In genomic region chr5:54484219-54484894, GRCh38 we compare ENCODE assay signal across 23 cellular contexts. TPM values are rescaled to one million over a fixed set of nuclear protein-coding genes. Genes with fewer than 3 reads are reported as not detected.
"Had no signal": no experiment of that assay in that cellular context is flagged by ENCODE, and none has a peak within 500 bp of the region (broad histone marks: within the 10 kb centered on the region; RNA-seq: fewer than 3 reads in every experiment).

No MANE protein-coding gene starts in this region.

- H3K27ac ChIP-seq: cardiac muscle cell, heart right ventricle, left ventricle myocardium inferior, neural progenitor cell, right atrium auricular region, skin epidermis, tibial artery had no signal

- ATAC-seq: activated CD8-positive, alpha-beta T cell treated with anti-CD3 and anti-CD28 coated beads for 36 hours; activated T-helper 17 cell treated with anti-CD3 and anti-CD28 coated beads, Interleukin-2, amount 50 U/mL, for 72 hours; heart right ventricle; stimulated activated naive CD8-positive, alpha-beta T cell treated with anti-CD3 and anti-CD28 coated beads, Interleukin-15, Interleukin-2, amounts not matched to agents 100 U/mL and 50 U/mL, for 24 hours had no signal

- H3K27me3 ChIP-seq: cardiac muscle cell, heart right ventricle, neural progenitor cell, right atrium auricular region, tibial artery had no signal

- FAIRE-seq: urothelium cell line had no signal

- DNase-seq: activated CD4-positive, alpha-beta T cell treated with anti-CD3 and anti-CD28 coated beads, Interleukin-2, amount 10 ng/mL, durations not matched to agents 24 days and 14 days; activated CD4-positive, CD25-positive, alpha-beta regulatory T cell; activated CD8-positive, alpha-beta T cell treated with anti-CD3 and anti-CD28 coated beads for 36 hours; activated naive CD4-positive, alpha-beta T cell; activated naive CD8-positive, alpha-beta T cell treated with anti-CD3 and anti-CD28 coated beads for 36 hours; activated T-cell treated with anti-CD3 and anti-CD28 coated beads, Interleukin-2, amount 50 U/mL, for 1 hour; amygdala; heart right ventricle; left ventricle myocardium inferior; naive B cell; stimulated activated naive CD8-positive, alpha-beta T cell treated with anti-CD3 and anti-CD28 coated beads, Interleukin-15, Interleukin-2, amounts not matched to agents 100 U/mL and 50 U/mL, for 24 hours; substantia nigra; T-helper 9 cell; tibial artery had no signal

- H3K4me2 ChIP-seq: neural progenitor cell had no signal

- H3K9me3 ChIP-seq: left ventricle myocardium inferior, right atrium auricular region, tibial artery had no signal

- H3K9ac ChIP-seq: neural progenitor cell had no signal

- H3K4me1 ChIP-seq: left ventricle myocardium inferior, neural progenitor cell had no signal

- H3K36me3 ChIP-seq: cardiac muscle cell, heart right ventricle, left ventricle myocardium inferior, neural progenitor cell, right atrium auricular region, tibial artery had no signal

- H3K4me3 ChIP-seq: cardiac muscle cell, heart right ventricle, left ventricle myocardium inferior, neural progenitor cell, right atrium auricular region, skin epidermis, tibial artery had no signal

- H2AFZ ChIP-seq: neural progenitor cell had no signal

RNA-seq across cellular contexts. Expression of gene HSPB3, which starts 28.9 kb away (rescaled TPM):
- total RNA-seq: activated CD4-positive, alpha-beta T cell treated with anti-CD3 and anti-CD28 coated beads, Interleukin-2, amount 10 ng/mL, durations not matched to agents 24 days and 14 days; activated CD8-positive, alpha-beta T cell treated with anti-CD3 and anti-CD28 coated beads for 36 hours; activated naive CD8-positive, alpha-beta T cell treated with anti-CD3 and anti-CD28 coated beads for 36 hours; activated T-helper 17 cell treated with anti-CD3 and anti-CD28 coated beads, Interleukin-2, amount 50 U/mL, for 72 hours; epithelial cell of proximal tubule; osteoblast; progenitor cell of endocrine pancreas had no signal
